ENCODE assay signal across 8 cellular contexts in the genomic region with DNA sequence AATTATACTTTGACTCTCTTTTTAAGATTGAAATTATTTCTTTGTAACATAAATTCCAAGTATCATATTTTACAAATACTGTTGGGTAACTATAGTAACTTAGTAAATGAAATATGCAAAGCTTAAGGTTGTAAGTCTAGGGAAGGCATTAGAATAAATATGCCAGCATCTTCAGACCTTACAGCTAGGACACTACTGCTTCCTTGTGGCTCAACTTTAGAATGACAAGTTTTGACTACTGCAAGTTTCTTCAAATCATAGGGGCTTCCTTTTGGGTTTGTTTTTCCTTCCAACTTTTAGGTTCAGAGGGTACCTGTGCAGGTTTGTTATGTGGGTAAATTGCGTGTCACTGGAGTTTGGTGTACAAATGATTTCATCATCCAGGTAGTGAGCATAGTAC. TPM values are rescaled to one million over a fixed set of nuclear protein-coding genes. Genes with fewer than 3 reads are reported as not detected.
DNase-seq lines count a peak whose midpoint lies in the region; TF ChIP-seq lines count a peak whose summit lies in the region.

No MANE protein-coding gene starts in this region.

- H3K23ac ChIP-seq in mesendoderm (ENCODE audit: low read length), result no peak overlapping the region

- H3K4me3 ChIP-seq in astrocyte of the cerebellum (ENCODE audit: low read depth, low read length), result no peak overlapping the region
- H3K4me3 ChIP-seq in mesendoderm (ENCODE audit: low read length), result no peak overlapping the region

- no CpG with 5 or more reads among the region's 1 CpG for WGBS in mesendoderm (ENCODE audit: extremely low coverage, insufficient coverage, low lambda C conversion rate)

- H3K27me3 Mint-ChIP-seq in activated naive CD8-positive, alpha-beta T cell treated with anti-CD3 and anti-CD28 coated beads for 36 hours, result no peaks in the 10 kb centered on the region

- no peak overlapping the region for H3K4ac ChIP-seq in mesendoderm (ENCODE audit: low read depth, low read length)

- H3K4me1 Mint-ChIP-seq in activated naive CD8-positive, alpha-beta T cell treated with anti-CD3 and anti-CD28 coated beads for 36 hours, result no peaks in the 10 kb centered on the region

- intact Hi-C loops in posterior cingulate gyrus (cut with DNase I), result no loop called here

- H3K18ac ChIP-seq in mesendoderm (ENCODE audit: low read length), result no peak overlapping the region

- no peak overlapping the region for H3K56ac ChIP-seq in mesendoderm (ENCODE audit: low read length)

- H2BK5ac ChIP-seq in mesendoderm (ENCODE audit: low read length), result no peak overlapping the region

- no peaks in the 10 kb centered on the region for H3K79me1 ChIP-seq in mesendoderm (ENCODE audit: low read length)

- H2BK15ac ChIP-seq in mesendoderm (replicated peaks; ENCODE audit: low read depth), result no peak overlapping the region

- no peak overlapping the region for H3K27ac Mint-ChIP-seq in activated naive CD8-positive, alpha-beta T cell treated with anti-CD3 and anti-CD28 coated beads for 36 hours

- H3K9ac ChIP-seq in mesendoderm (ENCODE audit: low read length), result no peak overlapping the region

- peak; percentile 33 for DNase-seq in COLO829 (ENCODE audit: low spot score)
- peak; percentile 33 for DNase-seq in KBM-7
- no peak for DNase-seq in astrocyte of the cerebellum (ENCODE audit: low read depth)
- peak; percentile 31 for DNase-seq in mesendoderm
- no peak for DNase-seq in iPS-NIHi7 (ENCODE audit: extremely low spot score)
- no peak for DNase-seq in KG1 (lab: John Stamatoyannopoulos, UW)
- no peak for DNase-seq in activated naive CD8-positive, alpha-beta T cell treated with anti-CD3 and anti-CD28 coated beads for 36 hours
- DNase-seq in posterior cingulate gyrus, result no peak

- H3K36me3 ChIP-seq in mesendoderm (ENCODE audit: control insufficient read depth, insufficient read depth, low read length), result no peaks in the 10 kb centered on the region

- no peak overlapping the region for H2BK120ac ChIP-seq in mesendoderm (ENCODE audit: low read depth, low read length)

- no peaks in the 10 kb centered on the region for H3K27me3 ChIP-seq in mesendoderm (ENCODE audit: insufficient read depth, low read length, poor library complexity)

- H3K36me3 Mint-ChIP-seq in activated naive CD8-positive, alpha-beta T cell treated with anti-CD3 and anti-CD28 coated beads for 36 hours, result peaks cover 6% of the 10 kb centered on the region

- TF ChIP-seq CTCF in astrocyte of the cerebellum (IDR thresholded peaks at IDR 0.05; ENCODE audit: low read depth, low read length, missing control alignments), result peak; percentile 7

- no peak overlapping the region for H3K4me3 Mint-ChIP-seq in activated naive CD8-positive, alpha-beta T cell treated with anti-CD3 and anti-CD28 coated beads for 36 hours

- H4K8ac ChIP-seq in mesendoderm (ENCODE audit: low read depth, low read length), result no peak overlapping the region

- in situ Hi-C loops in KBM-7 (cut with MboI; ENCODE audit: low pct_unique_long_range_greater_than_20kb, low sequenced_read_pairs), result no loop called here
- in situ Hi-C loops in astrocyte of the cerebellum (cut with HindIII; ENCODE audit: low sequenced_read_pairs), result no loop called here

- H3K4me1 ChIP-seq in mesendoderm (ENCODE audit: control insufficient read depth, low read depth, low read length), result no peaks in the 10 kb centered on the region

- no peaks in the 10 kb centered on the region for H3K79me2 ChIP-seq in mesendoderm (ENCODE audit: control insufficient read depth, insufficient read depth, low read length)

- no peak overlapping the region for H3K27ac ChIP-seq in mesendoderm (ENCODE audit: low read depth, low read length)

- H3K4me2 ChIP-seq in mesendoderm (ENCODE audit: low read length), result no peak overlapping the region

- H4K5ac ChIP-seq in mesendoderm (ENCODE audit: low read length), result no peak overlapping the region

- peaks cover 6% of the 10 kb centered on the region for H3K9me3 Mint-ChIP-seq in activated naive CD8-positive, alpha-beta T cell treated with anti-CD3 and anti-CD28 coated beads for 36 hours

- no peak overlapping the region for H2AK5ac ChIP-seq in mesendoderm (ENCODE audit: low read length)

RNA-seq across cellular contexts. Expression of a gene that starts 17.7 kb away (rescaled TPM):
- polyA plus RNA-seq in mesendoderm (2013, experiment 1 of 2), result not detected
- not detected for polyA plus RNA-seq in mesendoderm (2013, experiment 2 of 2)
- not detected for total RNA-seq in activated naive CD8-positive, alpha-beta T cell treated with anti-CD3 and anti-CD28 coated beads for 36 hours

RNA-seq across cellular contexts. Expression of a gene that starts 27.6 kb away (rescaled TPM):
- polyA plus RNA-seq in mesendoderm (2013, experiment 1 of 2), result not detected
- not detected for polyA plus RNA-seq in mesendoderm (2013, experiment 2 of 2)
- total RNA-seq in activated naive CD8-positive, alpha-beta T cell treated with anti-CD3 and anti-CD28 coated beads for 36 hours, result not detected

Comparison
In these comparisons a context has a peak if more than half of its experiments do, and no peak if none do; other contexts are left out.
1. DNase-seq: peak in COLO829 (single experiment), KBM-7 (single experiment) and mesendoderm (single experiment); none in astrocyte of the cerebellum (single experiment), iPS-NIHi7 (single experiment), KG1 (single experiment), activated naive CD8-positive, alpha-beta T cell treated with anti-CD3 and anti-CD28 coated beads for 36 hours (single experiment) and posterior cingulate gyrus (0 of 10).